ENCODE assay signal across 13 cellular contexts in the genomic region with DNA sequence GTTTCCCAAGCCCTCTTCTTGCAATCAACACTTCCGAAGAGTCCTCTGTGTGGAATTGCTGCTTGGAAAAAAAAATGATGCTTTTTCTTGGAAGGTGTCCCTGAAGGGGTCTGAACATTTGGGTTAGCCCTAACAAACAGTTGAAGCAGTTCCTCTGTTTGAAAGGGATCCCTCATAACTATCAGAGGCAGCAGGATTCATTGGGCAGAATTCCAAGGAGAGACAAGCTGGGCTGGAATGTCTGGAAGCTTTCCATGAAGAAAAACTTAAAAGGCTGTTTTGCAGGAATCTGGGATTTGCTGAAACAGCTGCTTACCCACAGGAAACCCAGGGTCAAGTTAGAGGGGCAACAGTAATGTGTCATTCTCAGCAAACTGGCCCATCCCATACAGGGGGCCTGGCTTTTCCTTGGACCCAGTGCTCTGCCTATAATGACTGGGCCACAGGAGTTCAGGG. TPM values are rescaled to one million over a fixed set of nuclear protein-coding genes. Genes with fewer than 3 reads are reported as not detected.
DNase-seq lines count a peak whose midpoint lies in the region; ATAC-seq, FAIRE-seq and TF ChIP-seq lines count a peak whose summit lies in the region.
"Had no signal": no experiment of that assay in that cellular context is flagged by ENCODE, and none has a peak within 500 bp of the region (broad histone marks: within the 10 kb centered on the region; RNA-seq: fewer than 3 reads in every experiment).

No MANE protein-coding gene starts in this region.

- H4K20me1 ChIP-seq in astrocyte (ENCODE audit: insufficient read depth, low read length): peaks cover 17% of the 10 kb centered on the region

- H3K27me3 Mint-ChIP-seq in astrocyte (ENCODE audit: low read depth, unreplicated experiment): peaks cover 24% of the 10 kb centered on the region

- WGBS in right cardiac atrium: 22% methylated on average over 1 of the region's 1 CpG

- H3K9me3 Mint-ChIP-seq in astrocyte (ENCODE audit: unreplicated experiment): peaks cover 4% of the 10 kb centered on the region

- no peak overlapping the region for H2AFZ ChIP-seq in astrocyte (ENCODE audit: low read depth, low read length)

- H3K27ac ChIP-seq in astrocyte (ENCODE audit: low read depth, low read length) (no peak overlapping the region), right cardiac atrium (ENCODE audit: low read length) (peak overlapping the region; percentile 14)

- peak overlapping the region; percentile 69 for H3K27ac Mint-ChIP-seq in astrocyte (ENCODE audit: unreplicated experiment)

- H3K4me1 Mint-ChIP-seq in astrocyte (ENCODE audit: low read depth, unreplicated experiment): peaks cover 45% of the 10 kb centered on the region

- H3K36me3 Mint-ChIP-seq in astrocyte (ENCODE audit: low read depth, unreplicated experiment): peaks cover 5% of the 10 kb centered on the region

- no peaks in the 10 kb centered on the region for H3K79me2 ChIP-seq in astrocyte (ENCODE audit: insufficient read depth, low read length)

- H3K9ac ChIP-seq in astrocyte (ENCODE audit: low read length): no peak overlapping the region

- H3K4me3 Mint-ChIP-seq in astrocyte (ENCODE audit: unreplicated experiment): no peak overlapping the region

- intact Hi-C loops in right cardiac atrium (cut with DNase I): no loop called here

- ATAC-seq in right cardiac atrium: peak; percentile 55 to 70
- no peak for ATAC-seq in HG02610 (IDR thresholded peaks at IDR 0.05; ENCODE audit: unreplicated experiment)
- no peak for ATAC-seq in GM19455 (IDR thresholded peaks at IDR 0.05; ENCODE audit: unreplicated experiment)
- no peak for ATAC-seq in GM19328 (IDR thresholded peaks at IDR 0.05; ENCODE audit: unreplicated experiment)
- ATAC-seq: stimulated activated naive CD8-positive, alpha-beta T cell treated with anti-CD3 and anti-CD28 coated beads, Interleukin-15, Interleukin-2, amounts not matched to agents 100 U/mL and 50 U/mL, for 24 hours had no signal

- H3K4me3 ChIP-seq in astrocyte (ENCODE audit: insufficient read depth, low read depth, low read length) (no peak overlapping the region), right cardiac atrium (ENCODE audit: low read length) (no peak overlapping the region), skeletal muscle cell (ENCODE audit: low read depth, low read length) (no peak overlapping the region)

- peak overlapping the region; percentile 47 for H3K4me2 ChIP-seq in astrocyte (ENCODE audit: low read length)

- peak; percentile 37 for FAIRE-seq in astrocyte (lab: Jason Lieb, UNC)
- FAIRE-seq: keratinocyte had no signal

- H3K4me1 ChIP-seq in astrocyte (ENCODE audit: insufficient read depth, low read length) (peaks cover 23% of the 10 kb centered on the region), right cardiac atrium (ENCODE audit: control insufficient read depth, insufficient read depth, low read length) (peaks cover 23% of the 10 kb centered on the region)

- H3K27me3 ChIP-seq in astrocyte (ENCODE audit: insufficient read depth, low read length) (peaks cover 57% of the 10 kb centered on the region), right cardiac atrium (ENCODE audit: control insufficient read depth, insufficient read depth) (no peaks in the 10 kb centered on the region)

- H3K9me3 ChIP-seq in astrocyte (ENCODE audit: insufficient read depth, low read depth, low read length): no peaks in the 10 kb centered on the region
- no peaks in the 10 kb centered on the region for H3K9me3 ChIP-seq in right cardiac atrium (ENCODE audit: control insufficient read depth, low read length)

- DNase-seq in H4 (ENCODE audit: low spot score): peak; percentile 62
- peak; percentile 87 for DNase-seq in astrocyte (ENCODE audit: low read depth)
- DNase-seq in right cardiac atrium: no peak
- peak; percentile 69 for DNase-seq in skeletal muscle cell (ENCODE audit: low read depth)
- DNase-seq in NCI-H187 (lab: John Stamatoyannopoulos, UW): no peak
- DNase-seq: activated CD8-positive, alpha-beta memory T cell treated with anti-CD3 and anti-CD28 coated beads, Interleukin-2, amount 50 U/mL, for 48 hours; DND-41; NCI-H524; stimulated activated naive CD8-positive, alpha-beta T cell treated with anti-CD3 and anti-CD28 coated beads, Interleukin-15, Interleukin-2, amounts not matched to agents 100 U/mL and 50 U/mL, for 24 hours had no signal

- no peak for TF ChIP-seq CTCF in astrocyte (IDR thresholded peaks at IDR 0.05; ENCODE audit: insufficient read depth, low read depth, low read length)

- no peaks in the 10 kb centered on the region for H3K36me3 ChIP-seq in astrocyte (ENCODE audit: insufficient read depth, low read length)

RNA-seq across cellular contexts. Expression of a gene that starts 3.2 kb away (rescaled TPM):
- total RNA-seq in H4 (2014; rRNA removed; shearing (Covaris generic)): 1.5 and 2.1 TPM in 2 replicates
- total RNA-seq in astrocyte: 1.7 and 2.7 TPM in 2 replicates
- 1 to 10 TPM; 1.4 to 2.3 (median 1.7) TPM for total RNA-seq in right cardiac atrium
- 0.43 TPM for polyA plus RNA-seq in right cardiac atrium

Comparison
In these comparisons a context has a peak if more than half of its experiments do, and no peak if none do; other contexts are left out.
1. DNase-seq: peak in H4 (single experiment), astrocyte (single experiment) and skeletal muscle cell (single experiment); none in right cardiac atrium (0 of 3) and NCI-H187 (0 of 2).
2. ATAC-seq: peak in right cardiac atrium (2 of 2); none in HG02610 (single experiment), GM19455 (single experiment) and GM19328 (single experiment).